Comparison of ENCODE assay signal across 16 cellular contexts in the genomic region with DNA sequence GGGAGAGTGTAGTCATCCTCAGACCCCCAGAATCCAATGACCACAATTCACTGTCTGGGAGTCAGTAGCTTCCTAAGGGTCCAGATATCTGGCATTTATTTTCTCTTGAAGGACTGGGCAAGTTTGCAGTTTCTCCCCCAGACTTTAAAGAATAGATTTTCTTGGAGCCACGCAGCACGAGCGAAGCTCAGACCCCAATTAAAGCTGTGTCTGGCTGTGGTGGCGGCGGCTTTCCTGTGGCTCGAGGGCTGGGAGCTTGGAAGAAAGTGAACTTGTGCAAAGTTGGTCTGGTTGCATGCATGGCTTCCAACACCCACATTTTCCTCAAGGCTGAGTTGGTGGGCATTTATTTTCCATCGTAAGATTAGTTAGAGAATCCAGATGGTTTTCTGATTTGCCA.
A peak's percentile ranks its signal among the peaks of the same experiment; 100 is the strongest.
DNase-seq lines count a peak whose midpoint lies in the region; ATAC-seq and TF ChIP-seq lines count a peak whose summit lies in the region.
"Had no signal": no experiment of that assay in that cellular context is flagged by ENCODE, and none has a peak within 500 bp of the region (broad histone marks: within the 10 kb centered on the region; RNA-seq: fewer than 3 reads in every experiment).

No MANE protein-coding gene starts in this region.

- H3K4me1 ChIP-seq in smooth muscle cell (ENCODE audit: low read depth), result peaks cover 4% of the 10 kb centered on the region
- peaks cover 20 to 23% of the 10 kb centered on the region in 2 donors for H3K4me1 ChIP-seq in thyroid gland

- no peaks in the 10 kb centered on the region for H4K20me1 ChIP-seq in smooth muscle cell (ENCODE audit: low read depth)

- no peak overlapping the region for H2AFZ ChIP-seq in smooth muscle cell (ENCODE audit: low read depth)

- WGBS in smooth muscle cell (ENCODE audit: low lambda C conversion rate), result 59% methylated on average over 7 of the region's 7 CpGs
- 85 to 86% methylated on average over 7 of the region's 7 CpGs for WGBS in thyroid gland, 2 donors

- H3K4me3 ChIP-seq in smooth muscle cell (no peak overlapping the region), thyroid gland (replicated peaks in 1 of 3) (no peak overlapping the region)

- H3K79me2 ChIP-seq in smooth muscle cell (ENCODE audit: low read depth), result no peaks in the 10 kb centered on the region

- peak overlapping the region; percentile 17 for H3K4me2 ChIP-seq in smooth muscle cell

- H3K27ac ChIP-seq in RWPE1 (peak overlapping the region; percentile 83), smooth muscle cell (ENCODE audit: low read depth) (peak overlapping the region; percentile 3), thyroid gland (no peak overlapping the region)

- ATAC-seq in HG02623 (IDR thresholded peaks at IDR 0.05; ENCODE audit: unreplicated experiment) (no peak), GM19351 (IDR thresholded peaks at IDR 0.05; ENCODE audit: unreplicated experiment) (no peak)
- ATAC-seq: HepG2, Panc1 had no signal

- no peaks in the 10 kb centered on the region for H3K27me3 ChIP-seq in smooth muscle cell (ENCODE audit: low read depth)
- H3K27me3 ChIP-seq in thyroid gland, result no peaks in the 10 kb centered on the region

- H3K9ac ChIP-seq in smooth muscle cell (ENCODE audit: low read depth), result no peak overlapping the region

- no peaks in the 10 kb centered on the region for H3K36me3 ChIP-seq in smooth muscle cell (ENCODE audit: low read depth)
- H3K36me3 ChIP-seq in thyroid gland, result no peaks in the 10 kb centered on the region

- CTCF ChIA-PET in RWPE1 (lab: Yijun Ruan, JAX), result no interaction called here

- intact Hi-C loops in thyroid gland (cut with DNase I), result loop anchor here (10.0 kb wide), 1 partner anchor 150 kb away; no protein-coding TSS in a partner anchor

- H3K4me1 Mint-ChIP-seq in chondrocyte (ENCODE audit: low read depth), result peaks cover 55% of the 10 kb centered on the region

- H3K27me3 Mint-ChIP-seq in chondrocyte (ENCODE audit: low read depth), result no peaks in the 10 kb centered on the region

- DNase-seq in RWPE1 (ENCODE audit: low spot score) (no peak), chondrocyte (ENCODE audit: low spot score) (no peak), islet precursor cell (peak; percentile 31), smooth muscle cell (lab: John Stamatoyannopoulos, UW; ENCODE audit: unreplicated experiment) (no peak), NCI-H1417 treated with DMSO at 0.1 percent for 48 hours (lab: John Stamatoyannopoulos, UW) (no peak), thyroid gland (no peak)
- DNase-seq: COR-L47, KG1, NCI-H1048, NCI-H2081 treated with DMSO at 0.1 percent for 48 hours, NCI-H524 treated with DMSO at 0.1 percent for 48 hours, SHP77 had no signal

- peak overlapping the region; percentile 85 for H3K27ac Mint-ChIP-seq in chondrocyte (ENCODE audit: unreplicated experiment)

- peaks cover 2% of the 10 kb centered on the region for H3K9me3 Mint-ChIP-seq in chondrocyte (ENCODE audit: low read depth)

- no peak overlapping the region for H3K4me3 Mint-ChIP-seq in chondrocyte (ENCODE audit: unreplicated experiment)

- H3F3A ChIP-seq in smooth muscle cell (ENCODE audit: low read depth), result peaks cover 7% of the 10 kb centered on the region

- TF ChIP-seq CTCF in RWPE1 (conservative IDR thresholded peaks at IDR 0.05; ENCODE audit: low read depth) (no peak), chondrocyte (IDR thresholded peaks at IDR 0.05) (no peak), smooth muscle cell (IDR thresholded peaks at IDR 0.05; ENCODE audit: borderline replicate concordance, insufficient read depth, poor library complexity, severe bottlenecking) (no peak), thyroid gland (IDR thresholded peaks at IDR 0.05) (no peak)

- H3K36me3 Mint-ChIP-seq in chondrocyte (ENCODE audit: low read depth), result no peaks in the 10 kb centered on the region

- POLR2A ChIA-PET in RWPE1 (lab: Yijun Ruan, JAX; ENCODE audit: low non-redundant PET), result no interaction called here

- no peak for TF ChIP-seq POLR2A in thyroid gland (IDR thresholded peaks at IDR 0.05)

- no peaks in the 10 kb centered on the region for H3K9me3 ChIP-seq in smooth muscle cell (replicated peaks; ENCODE audit: low read depth)
- no peaks in the 10 kb centered on the region for H3K9me3 ChIP-seq in thyroid gland

Comparison
In these comparisons a context has a peak if more than half of its experiments do, and no peak if none do; other contexts are left out.
1. H3K27ac ChIP-seq: peak in RWPE1 (single experiment) and smooth muscle cell (single experiment); none in thyroid gland (0 of 3).